ENCODE assay signal across 1 cellular context in the genomic region with DNA sequence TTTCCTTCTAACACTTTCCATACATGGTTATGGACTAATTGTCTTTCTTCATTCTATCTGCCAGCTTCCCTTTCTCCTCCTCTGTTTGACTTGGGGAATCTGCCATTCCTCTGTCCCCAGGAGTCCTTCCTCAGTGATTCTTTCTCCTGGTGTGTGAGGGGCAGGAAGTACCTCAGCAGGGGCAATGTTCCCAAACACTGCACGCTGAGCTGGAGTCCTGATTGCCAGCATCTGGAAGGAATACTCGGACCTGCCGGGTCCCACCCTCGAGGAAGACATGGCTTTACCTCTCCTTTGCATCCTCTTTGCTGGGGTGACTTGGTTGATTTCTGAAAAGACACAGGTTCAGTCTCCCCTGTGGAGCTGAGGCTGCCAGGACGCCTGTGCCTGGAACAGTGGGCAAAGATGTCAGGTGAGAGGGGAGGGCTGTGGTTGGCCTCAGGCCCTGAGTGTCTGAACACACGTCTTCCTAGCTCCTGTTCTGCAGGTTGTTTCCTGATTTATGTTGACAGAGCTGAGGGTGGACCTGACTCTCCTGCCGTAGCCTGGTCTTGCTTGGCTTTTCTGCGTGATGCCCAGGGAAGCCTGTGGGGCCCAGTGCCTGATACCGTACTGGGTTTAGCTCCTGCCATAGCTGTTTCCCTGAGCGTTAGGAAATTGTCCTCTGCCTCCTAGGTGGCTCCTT.
TF ChIP-seq lines count a peak whose summit lies in the region.

No MANE protein-coding gene starts in this region.

TF ChIP-seq in K562, 482 proteins besides CTCF, POLR2A, EP300 and RAD21:
- TF ChIP-seq POLR2G (IDR thresholded peaks at IDR 0.05; ENCODE audit: low read depth, low read length) (0 out of 2 replicates have a peak, but pooled peaks have one; percentile 8), HDAC8 (tag; IDR thresholded peaks at IDR 0.05) (no peak)
